In the genomic region with DNA sequence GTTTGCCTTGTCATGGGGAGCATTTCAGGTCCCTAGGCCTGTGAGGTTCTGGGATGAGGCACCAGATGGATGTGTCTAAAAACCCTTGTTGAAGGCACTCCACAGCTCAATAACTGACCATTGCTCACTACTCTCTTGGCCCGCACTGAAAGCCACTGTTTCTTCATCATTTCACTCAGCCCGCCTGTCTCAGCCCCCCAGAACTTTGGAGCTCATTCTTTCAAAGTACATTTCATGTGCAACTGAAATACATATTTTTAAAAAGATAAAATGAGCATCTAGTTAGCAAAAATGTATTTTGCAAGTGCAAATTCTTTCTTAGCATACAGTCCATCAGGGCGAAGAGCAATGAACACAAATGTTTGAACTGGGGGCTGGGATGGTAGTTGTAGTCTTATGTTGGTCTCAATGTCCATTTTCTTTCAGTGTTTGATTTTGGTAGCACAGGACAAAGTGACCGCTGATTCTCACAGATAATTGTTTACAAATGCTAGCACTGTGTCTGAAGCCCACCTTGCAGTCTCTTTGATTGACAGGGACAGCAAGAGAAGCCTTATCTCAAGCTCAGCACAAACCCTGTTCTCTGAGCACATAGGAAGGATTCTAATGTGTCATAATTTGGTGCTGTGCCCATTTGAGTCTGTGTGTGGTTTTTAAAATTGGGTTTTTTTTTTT, we compare ENCODE assay signal across 15 cellular contexts. TPM values are rescaled to one million over a fixed set of nuclear protein-coding genes. Genes with fewer than 3 reads are reported as not detected.
DNase-seq lines count a peak whose midpoint lies in the region; ATAC-seq, FAIRE-seq and TF ChIP-seq lines count a peak whose summit lies in the region.
"Had no signal": no experiment of that assay in that cellular context is flagged by ENCODE, and none has a peak within 500 bp of the region (broad histone marks: within the 10 kb centered on the region; RNA-seq: fewer than 3 reads in every experiment).

No MANE protein-coding gene starts in this region.

- no peak for TF ChIP-seq RAD21 in HepG2 (CRISPR knock-in tag; IDR thresholded peaks at IDR 0.05)

- H3K27ac ChIP-seq in HepG2 (ENCODE audit: extremely low read length, insufficient read depth, low read length), result peak overlapping the region; percentile 99
- no peak overlapping the region for H3K27ac ChIP-seq in GM23338 (ENCODE audit: low read depth)
- H3K27ac ChIP-seq: vagina had no signal

- 3% methylated on average over 4 of the region's 4 CpGs for WGBS in HepG2 (ENCODE audit: low lambda C conversion rate)

- ATAC-seq in HepG2 (peak; percentile 80), GM23338 (no peak)
- ATAC-seq: sciatic nerve had no signal

- no peak overlapping the region for H3K4me3 ChIP-seq in AG10803 (ENCODE audit: low read length)
- H3K4me3 ChIP-seq in HepG2 (replicated peaks in 1 of 3; ENCODE audit: insufficient read depth in 1 of 3, low read depth in 2 of 3, low read length in 3 of 3), result peak overlapping the region in 2 of 3 experiments; percentile 21 to 49; a peak in 3 of 6 replicates
- H3K4me3 ChIP-seq in GM23338, result no peak overlapping the region
- H3K4me3 ChIP-seq: vagina had no signal

- BruUV-seq in HepG2 (replicated peaks; lab: Mats Ljungman, UMichigan), result TSS peak; percentile 62

- CTCF ChIA-PET in HepG2 (lab: Yijun Ruan, JAX; ENCODE audit: low intra/inter-chr PET ratio, low total read pairs), result no interaction called here

- no peaks in the 10 kb centered on the region for H3K79me2 ChIP-seq in HepG2 (ENCODE audit: insufficient read depth, low read length)
- H3K79me2 ChIP-seq in GM23338 (replicated peaks; ENCODE audit: insufficient read depth), result no peaks in the 10 kb centered on the region

- H3K9me3 ChIP-seq in HepG2 (ENCODE audit: low read length), result no peaks in the 10 kb centered on the region
- H3K9me3 ChIP-seq: BE2C, vagina had no signal

- intact Hi-C loops in activated T-helper 1 cell treated with anti-CD3 and anti-CD28 coated beads, Interleukin-12 subunit alpha, Interleukin-12 subunit beta, Interleukin-2, Interleukin-4 antibody, amounts not matched to agents 30 ng/mL and 10 ng/mL and 1 ng/mL, durations not matched to agents 14 hours and 24 hours and 36 hours (cut with micrococcal nuclease), result loop anchor here (1.0 kb wide), 1 partner anchor 16 kb away; no protein-coding TSS in a partner anchor
- intact Hi-C loops in HepG2 (cut with micrococcal nuclease; ENCODE audit: unreplicated experiment), result loop anchor here (1.0 to 2.0 kb wide), 2 partner anchors 16 to 22 kb away; a partner anchor contains a TSS

- no peak overlapping the region for H2AFZ ChIP-seq in HepG2 (ENCODE audit: low read length)
- no peak overlapping the region for H2AFZ ChIP-seq in GM23338

- H3K36me3 ChIP-seq in HepG2 (replicated peaks in 1 of 2; ENCODE audit: control insufficient read depth in 1 of 2, insufficient read depth in 2 of 2, low read length in 2 of 2), result no peaks in the 10 kb centered on the region
- H3K36me3 ChIP-seq in GM23338 (ENCODE audit: insufficient read depth), result no peaks in the 10 kb centered on the region
- H3K36me3 ChIP-seq: BE2C, vagina had no signal

- TF ChIP-seq CTCF in AG10803 (conservative IDR thresholded peaks at IDR 0.05; ENCODE audit: low read length) (no peak), HepG2 (CRISPR knock-in tag; IDR thresholded peaks at IDR 0.05) (no peak), GM23338 (conservative IDR thresholded peaks at IDR 0.05; ENCODE audit: low read depth in 2 of 2) (no peak)

- peak overlapping the region; percentile 79 for H3K9ac ChIP-seq in HepG2 (ENCODE audit: insufficient read depth, low read depth, low read length)

- peak overlapping the region; percentile 88 for H3K27ac Mint-ChIP-seq in activated T-helper 1 cell treated with anti-CD3 and anti-CD28 coated beads, Interleukin-12 subunit alpha, Interleukin-12 subunit beta, Interleukin-2, Interleukin-4 antibody, amounts not matched to agents 30 ng/mL and 10 ng/mL and 1 ng/mL, durations not matched to agents 14 hours and 24 hours and 36 hours
- H3K27ac Mint-ChIP-seq in GM23338, result no peak overlapping the region
- H3K27ac Mint-ChIP-seq: brain, H9 had no signal

- no peaks in the 10 kb centered on the region for H3K9me3 Mint-ChIP-seq in activated T-helper 1 cell treated with anti-CD3 and anti-CD28 coated beads, Interleukin-12 subunit alpha, Interleukin-12 subunit beta, Interleukin-2, Interleukin-4 antibody, amounts not matched to agents 30 ng/mL and 10 ng/mL and 1 ng/mL, durations not matched to agents 14 hours and 24 hours and 36 hours
- H3K9me3 Mint-ChIP-seq in GM23338, result no peaks in the 10 kb centered on the region
- H3K9me3 Mint-ChIP-seq: brain, H9 had no signal

- H4K20me1 ChIP-seq in HepG2 (ENCODE audit: insufficient read depth, low read length), result no peaks in the 10 kb centered on the region
- no peaks in the 10 kb centered on the region; the same call in 1 of the 2 replicates for H4K20me1 ChIP-seq in GM23338 (replicated peaks; ENCODE audit: insufficient read depth)

- peaks cover 100% of the 10 kb centered on the region for H3K4me1 ChIP-seq in HepG2 (ENCODE audit: insufficient read depth, low read length)
- H3K4me1 ChIP-seq in GM23338 (ENCODE audit: insufficient read depth), result no peaks in the 10 kb centered on the region
- H3K4me1 ChIP-seq: BE2C had no signal

- peaks cover 90% of the 10 kb centered on the region for H3K4me1 Mint-ChIP-seq in activated T-helper 1 cell treated with anti-CD3 and anti-CD28 coated beads, Interleukin-12 subunit alpha, Interleukin-12 subunit beta, Interleukin-2, Interleukin-4 antibody, amounts not matched to agents 30 ng/mL and 10 ng/mL and 1 ng/mL, durations not matched to agents 14 hours and 24 hours and 36 hours (ENCODE audit: low read depth)
- H3K4me1 Mint-ChIP-seq in GM23338, result peaks cover 6% of the 10 kb centered on the region

- peaks cover 17% of the 10 kb centered on the region for H3K36me3 Mint-ChIP-seq in activated T-helper 1 cell treated with anti-CD3 and anti-CD28 coated beads, Interleukin-12 subunit alpha, Interleukin-12 subunit beta, Interleukin-2, Interleukin-4 antibody, amounts not matched to agents 30 ng/mL and 10 ng/mL and 1 ng/mL, durations not matched to agents 14 hours and 24 hours and 36 hours (ENCODE audit: low read depth)
- H3K36me3 Mint-ChIP-seq in GM23338 (ENCODE audit: low read depth), result peaks cover 3% of the 10 kb centered on the region; the same call in 2 of the 3 replicates
- H3K36me3 Mint-ChIP-seq: brain had no signal

- POLR2A ChIA-PET in HepG2 (lab: Yijun Ruan, JAX), result interaction anchor here (0.9 to 5.7 kb wide), 11 partner anchors 8 to 252 kb away, joined by 3 to 176 read pairs (median 7); a partner anchor contains a TSS

- no peaks in the 10 kb centered on the region for H3K9me2 ChIP-seq in GM23338 (ENCODE audit: insufficient read depth)

- H3K4me2 ChIP-seq in HepG2 (ENCODE audit: low read depth, low read length), result peak overlapping the region; percentile 79
- H3K4me2 ChIP-seq in GM23338, result no peak overlapping the region

- TF ChIP-seq EP300 in HepG2 (IDR thresholded peaks at IDR 0.05; ENCODE audit: low read depth in 2 of 2, low read length in 2 of 2), result peak; percentile 62 to 90; a peak in 3 of 4 replicates
- TF ChIP-seq EP300 in HepG2 (CRISPR knock-in tag; IDR thresholded peaks at IDR 0.05; ENCODE audit: borderline replicate concordance), result peak; percentile 65; the same call in 1 of the 2 replicates

- H3K4me3 Mint-ChIP-seq in activated T-helper 1 cell treated with anti-CD3 and anti-CD28 coated beads, Interleukin-12 subunit alpha, Interleukin-12 subunit beta, Interleukin-2, Interleukin-4 antibody, amounts not matched to agents 30 ng/mL and 10 ng/mL and 1 ng/mL, durations not matched to agents 14 hours and 24 hours and 36 hours, result peak overlapping the region; percentile 58
- H3K4me3 Mint-ChIP-seq in GM23338, result no peak overlapping the region
- H3K4me3 Mint-ChIP-seq: brain, H9 had no signal

- TF ChIP-seq POLR2A in GM12891 (IDR thresholded peaks at IDR 0.05; ENCODE audit: low read depth, low read length) (no peak), HepG2 (IDR thresholded peaks at IDR 0.05; ENCODE audit: insufficient read depth in 1 of 2, low read depth in 2 of 2, low read length in 2 of 2) (no peak; a peak in 1 of 4 replicates)

- no peaks in the 10 kb centered on the region for H3K27me3 Mint-ChIP-seq in activated T-helper 1 cell treated with anti-CD3 and anti-CD28 coated beads, Interleukin-12 subunit alpha, Interleukin-12 subunit beta, Interleukin-2, Interleukin-4 antibody, amounts not matched to agents 30 ng/mL and 10 ng/mL and 1 ng/mL, durations not matched to agents 14 hours and 24 hours and 36 hours (ENCODE audit: insufficient read depth)
- peaks cover 2% of the 10 kb centered on the region for H3K27me3 Mint-ChIP-seq in GM23338 (ENCODE audit: insufficient read depth, low read depth, poor library complexity)
- H3K27me3 Mint-ChIP-seq: brain had no signal

- in situ Hi-C loops in HepG2 (cut with HindIII; ENCODE audit: extremely low pct_ligation_motif_present, low pct_unique_long_range_greater_than_20kb), result no loop called here

- FAIRE-seq in GM12891 (lab: Jason Lieb, UNC), result peak; percentile 63
- FAIRE-seq in HepG2 (lab: Jason Lieb, UNC), result peak; percentile 91

- H3K27me3 ChIP-seq in HepG2 (ENCODE audit: control insufficient read depth in 1 of 2, insufficient read depth in 2 of 2, low read length in 2 of 2) (no peaks in the 10 kb centered on the region; a peak in 1 of 5 replicates), GM23338 (ENCODE audit: insufficient read depth) (no peaks in the 10 kb centered on the region)
- H3K27me3 ChIP-seq: BE2C, vagina had no signal

- peak; percentile 34 for DNase-seq in AG10803 (ENCODE audit: low read depth)
- DNase-seq in GM12891 (ENCODE audit: insufficient read length, low spot score), result no peak
- no peak for DNase-seq in activated T-helper 1 cell treated with anti-CD3 and anti-CD28 coated beads, Interleukin-12 subunit alpha, Interleukin-12 subunit beta, Interleukin-2, Interleukin-4 antibody, amounts not matched to agents 30 ng/mL and 10 ng/mL and 1 ng/mL, durations not matched to agents 14 hours and 24 hours and 36 hours (ENCODE audit: low spot score)
- DNase-seq in HepG2 (ENCODE audit: low spot score), result peak; percentile 96
- DNase-seq in HPDE6-E6E7 (ENCODE audit: extremely low spot score), result no peak
- DNase-seq in kidney glomerular epithelial cell (lab: John Stamatoyannopoulos, UW), result no peak
- no peak for DNase-seq in NCI-H748 treated with DMSO at 0.1 percent for 48 hours (lab: John Stamatoyannopoulos, UW)
- no peak for DNase-seq in GM23338 (ENCODE audit: low spot score)
- DNase-seq: BE2C, H9, NCI-H1417 treated with DMSO at 0.1 percent for 48 hours, NCI-H526 treated with DMSO at 0.1 percent for 48 hours had no signal

- no peaks in the 10 kb centered on the region for H3F3A ChIP-seq in GM23338 (replicated peaks; ENCODE audit: low read depth)

RNA-seq across cellular contexts. Expression of a gene that starts 19.6 kb away (rescaled TPM):
- polyA plus RNA-seq in GM12891 (2012; ENCODE audit: low read depth, missing spikeins), result 10.5 TPM
- 54.1 and 58.0 TPM in 2 replicates for total RNA-seq in activated T-helper 1 cell treated with anti-CD3 and anti-CD28 coated beads, Interleukin-12 subunit alpha, Interleukin-12 subunit beta, Interleukin-2, Interleukin-4 antibody, amounts not matched to agents 30 ng/mL and 10 ng/mL and 1 ng/mL, durations not matched to agents 14 hours and 24 hours and 36 hours
- total RNA-seq in HepG2 (2016; rRNA removed; fragmentation: Illumina TruSeq; extraction: Trizol), result 6.3 and 9.8 TPM in 2 replicates
- 3.3 and 3.8 TPM in 2 replicates for total RNA-seq in HepG2 (2016; cell fraction: cytosol; rRNA removed; fragmentation: Illumina TruSeq; extraction: Trizol; ENCODE audit: low read depth)
- total RNA-seq in HepG2 (2016; cell fraction: insoluble cytoplasmic fraction; rRNA removed; fragmentation: Illumina TruSeq; extraction: Trizol), result 4.7 and 8.7 TPM in 2 replicates
- 6.7 and 7.4 TPM in 2 replicates for total RNA-seq in HepG2 (2016; cell fraction: membrane; rRNA removed; fragmentation: Illumina TruSeq; extraction: Trizol)
- 10.1 and 13.3 TPM in 2 replicates for total RNA-seq in HepG2 (2016; cell fraction: nucleus; rRNA removed; fragmentation: Illumina TruSeq; extraction: Trizol)
- polyA plus RNA-seq in HepG2 (2011; rRNA removed) (12.6 and 16.2 TPM in 2 replicates), GM23338 (2016; fragmentation: Nextera tagmentation; extraction: Ambion mirVana) (10.1 and 11.0 TPM in 2 replicates)
- 6.7 and 8.8 TPM in 2 replicates for polyA plus RNA-seq in HepG2 (2011; cell fraction: cytosol; rRNA removed)
- 54.5 and 63.4 TPM in 2 replicates for polyA plus RNA-seq in HepG2 (2011; cell fraction: nucleus; rRNA removed)
- 7.1 and 8.2 TPM in 2 replicates for polyA plus RNA-seq in HepG2 (2012)
- 4.2 and 5.6 TPM in 2 replicates for polyA plus RNA-seq in HepG2 (2016; cell fraction: cytosol; fragmentation: Illumina TruSeq; extraction: Trizol; ENCODE audit: low read depth)
- 3.7 and 6.3 TPM in 2 replicates for polyA plus RNA-seq in HepG2 (2016; cell fraction: insoluble cytoplasmic fraction; fragmentation: Illumina TruSeq; extraction: Trizol; ENCODE audit: low read depth)
- polyA plus RNA-seq in HepG2 (2016; cell fraction: membrane; fragmentation: Illumina TruSeq; extraction: Trizol; ENCODE audit: low read depth), result 4.9 TPM in 2 replicates
- polyA plus RNA-seq in HepG2 (2016; cell fraction: nucleus; fragmentation: Illumina TruSeq; extraction: Trizol; ENCODE audit: insufficient read depth, low read depth), result 20.5 and 21.1 TPM in 2 replicates
- polyA minus RNA-seq in HepG2 (2011; rRNA and poly(A)+ RNA removed; ENCODE audit: low replicate concordance), result 15.2 and 19.7 TPM in 2 replicates
- polyA minus RNA-seq in HepG2 (2011; cell fraction: cytosol; rRNA and poly(A)+ RNA removed), result 2.2 and 4.5 TPM in 2 replicates
- polyA minus RNA-seq in HepG2 (2011; cell fraction: nucleus; rRNA and poly(A)+ RNA removed), result 25.0 and 25.6 TPM in 2 replicates
- 5.6 and 8.5 TPM in 2 replicates for total RNA-seq in GM23338 (2014; rRNA removed; shearing (Covaris generic))

RNA-seq across cellular contexts. Expression of a gene that starts 21.3 kb away (rescaled TPM):
- polyA plus RNA-seq in GM12891 (2012; ENCODE audit: low read depth, missing spikeins), result 0.83 TPM
- 21.5 and 21.9 TPM in 2 replicates for total RNA-seq in activated T-helper 1 cell treated with anti-CD3 and anti-CD28 coated beads, Interleukin-12 subunit alpha, Interleukin-12 subunit beta, Interleukin-2, Interleukin-4 antibody, amounts not matched to agents 30 ng/mL and 10 ng/mL and 1 ng/mL, durations not matched to agents 14 hours and 24 hours and 36 hours
- 1.2 and 1.6 TPM in 2 replicates for total RNA-seq in HepG2 (2016; rRNA removed; fragmentation: Illumina TruSeq; extraction: Trizol)
- 1.2 and 1.5 TPM in 2 replicates for total RNA-seq in HepG2 (2016; cell fraction: cytosol; rRNA removed; fragmentation: Illumina TruSeq; extraction: Trizol; ENCODE audit: low read depth)
- 0.88 and 1.5 TPM in 2 replicates for total RNA-seq in HepG2 (2016; cell fraction: insoluble cytoplasmic fraction; rRNA removed; fragmentation: Illumina TruSeq; extraction: Trizol)
- 2.2 and 3.1 TPM in 2 replicates for total RNA-seq in HepG2 (2016; cell fraction: membrane; rRNA removed; fragmentation: Illumina TruSeq; extraction: Trizol)
- total RNA-seq in HepG2 (2016; cell fraction: nucleus; rRNA removed; fragmentation: Illumina TruSeq; extraction: Trizol), result 0.97 and 1.1 TPM in 2 replicates
- polyA plus RNA-seq in HepG2 (2011; rRNA removed) (4.6 and 4.8 TPM in 2 replicates), GM23338 (2016; fragmentation: Nextera tagmentation; extraction: Ambion mirVana) (2.4 TPM in 2 replicates)
- polyA plus RNA-seq in HepG2 (2011; cell fraction: cytosol; rRNA removed), result 3.8 and 4.2 TPM in 2 replicates
- polyA plus RNA-seq in HepG2 (2011; cell fraction: nucleus; rRNA removed), result 8.1 and 8.7 TPM in 2 replicates
- polyA plus RNA-seq in HepG2 (2012), result 1.7 and 1.8 TPM in 2 replicates
- polyA plus RNA-seq in HepG2 (2016; cell fraction: cytosol; fragmentation: Illumina TruSeq; extraction: Trizol; ENCODE audit: low read depth), result 1.5 and 1.8 TPM in 2 replicates
- polyA plus RNA-seq in HepG2 (2016; cell fraction: insoluble cytoplasmic fraction; fragmentation: Illumina TruSeq; extraction: Trizol; ENCODE audit: low read depth), result 0.85 and 1.2 TPM in 2 replicates
- 2.3 and 2.4 TPM in 2 replicates for polyA plus RNA-seq in HepG2 (2016; cell fraction: membrane; fragmentation: Illumina TruSeq; extraction: Trizol; ENCODE audit: low read depth)
- polyA plus RNA-seq in HepG2 (2016; cell fraction: nucleus; fragmentation: Illumina TruSeq; extraction: Trizol; ENCODE audit: insufficient read depth, low read depth), result 1.6 and 2.3 TPM in 2 replicates
- 6.2 and 6.4 TPM in 2 replicates for polyA minus RNA-seq in HepG2 (2011; rRNA and poly(A)+ RNA removed; ENCODE audit: low replicate concordance)
- 1.5 and 2.3 TPM in 2 replicates for polyA minus RNA-seq in HepG2 (2011; cell fraction: cytosol; rRNA and poly(A)+ RNA removed)
- 1.8 and 3.5 TPM in 2 replicates for polyA minus RNA-seq in HepG2 (2011; cell fraction: nucleus; rRNA and poly(A)+ RNA removed)
- total RNA-seq in GM23338 (2014; rRNA removed; shearing (Covaris generic)), result 7.7 and 10.3 TPM in 2 replicates

RNA-seq across cellular contexts. Expression of a gene that starts 22.7 kb away (rescaled TPM):
- 0.37 TPM for polyA plus RNA-seq in GM12891 (2012; ENCODE audit: low read depth, missing spikeins)
- 334 and 341 TPM in 2 replicates for total RNA-seq in activated T-helper 1 cell treated with anti-CD3 and anti-CD28 coated beads, Interleukin-12 subunit alpha, Interleukin-12 subunit beta, Interleukin-2, Interleukin-4 antibody, amounts not matched to agents 30 ng/mL and 10 ng/mL and 1 ng/mL, durations not matched to agents 14 hours and 24 hours and 36 hours
- total RNA-seq in HepG2 (2016; rRNA removed; fragmentation: Illumina TruSeq; extraction: Trizol), result 0.73 and 0.91 TPM in 2 replicates
- total RNA-seq in HepG2 (2016; cell fraction: cytosol; rRNA removed; fragmentation: Illumina TruSeq; extraction: Trizol; ENCODE audit: low read depth), result 0.20 and 0.44 TPM in 2 replicates
- total RNA-seq in HepG2 (2016; cell fraction: insoluble cytoplasmic fraction; rRNA removed; fragmentation: Illumina TruSeq; extraction: Trizol), result 0.82 and 1.2 TPM in 2 replicates
- total RNA-seq in HepG2 (2016; cell fraction: membrane; rRNA removed; fragmentation: Illumina TruSeq; extraction: Trizol), result 1.2 and 1.4 TPM in 2 replicates
- total RNA-seq in HepG2 (2016; cell fraction: nucleus; rRNA removed; fragmentation: Illumina TruSeq; extraction: Trizol), result 0.81 and 0.85 TPM in 2 replicates
- 1.5 and 2.8 TPM in 2 replicates for polyA plus RNA-seq in HepG2 (2011; rRNA removed)
- polyA plus RNA-seq in HepG2 (2011; cell fraction: cytosol; rRNA removed), result 1.5 and 1.7 TPM in 2 replicates
- polyA plus RNA-seq in HepG2 (2011; cell fraction: nucleus; rRNA removed), result 4.4 and 7.4 TPM in 2 replicates
- polyA plus RNA-seq in HepG2 (2012), result 2.1 and 2.9 TPM in 2 replicates
- 0.21 and 0.27 TPM in 2 replicates for polyA plus RNA-seq in HepG2 (2016; cell fraction: cytosol; fragmentation: Illumina TruSeq; extraction: Trizol; ENCODE audit: low read depth)
- 1.9 and 2.2 TPM in 2 replicates for polyA plus RNA-seq in HepG2 (2016; cell fraction: insoluble cytoplasmic fraction; fragmentation: Illumina TruSeq; extraction: Trizol; ENCODE audit: low read depth)
- 0.84 and 1.0 TPM in 2 replicates for polyA plus RNA-seq in HepG2 (2016; cell fraction: membrane; fragmentation: Illumina TruSeq; extraction: Trizol; ENCODE audit: low read depth)
- polyA plus RNA-seq in HepG2 (2016; cell fraction: nucleus; fragmentation: Illumina TruSeq; extraction: Trizol; ENCODE audit: insufficient read depth, low read depth), result 1.9 and 3.2 TPM in 2 replicates
- polyA minus RNA-seq in HepG2 (2011; rRNA and poly(A)+ RNA removed; ENCODE audit: low replicate concordance), result 1.9 and 6.3 TPM in 2 replicates
- polyA minus RNA-seq in HepG2 (2011; cell fraction: cytosol; rRNA and poly(A)+ RNA removed), result 1.6 and 2.8 TPM in 2 replicates
- 2.6 and 4.6 TPM in 2 replicates for polyA minus RNA-seq in HepG2 (2011; cell fraction: nucleus; rRNA and poly(A)+ RNA removed)
- 2.7 and 3.6 TPM in 2 replicates for total RNA-seq in GM23338 (2014; rRNA removed; shearing (Covaris generic))
- polyA plus RNA-seq in GM23338 (2016; fragmentation: Nextera tagmentation; extraction: Ambion mirVana), result 2.1 and 2.2 TPM in 2 replicates

RNA-seq across cellular contexts. Expression of a gene that starts 28.1 kb away (rescaled TPM):
- polyA plus RNA-seq in GM12891 (2012; ENCODE audit: low read depth, missing spikeins), result 10.0 TPM
- total RNA-seq in activated T-helper 1 cell treated with anti-CD3 and anti-CD28 coated beads, Interleukin-12 subunit alpha, Interleukin-12 subunit beta, Interleukin-2, Interleukin-4 antibody, amounts not matched to agents 30 ng/mL and 10 ng/mL and 1 ng/mL, durations not matched to agents 14 hours and 24 hours and 36 hours, result 191 and 201 TPM in 2 replicates
- total RNA-seq in HepG2 (2016; rRNA removed; fragmentation: Illumina TruSeq; extraction: Trizol), result 41.2 and 48.5 TPM in 2 replicates
- total RNA-seq in HepG2 (2016; cell fraction: cytosol; rRNA removed; fragmentation: Illumina TruSeq; extraction: Trizol; ENCODE audit: low read depth), result 18.9 and 21.3 TPM in 2 replicates
- 40.5 and 43.9 TPM in 2 replicates for total RNA-seq in HepG2 (2016; cell fraction: insoluble cytoplasmic fraction; rRNA removed; fragmentation: Illumina TruSeq; extraction: Trizol)
- 51.7 and 60.5 TPM in 2 replicates for total RNA-seq in HepG2 (2016; cell fraction: membrane; rRNA removed; fragmentation: Illumina TruSeq; extraction: Trizol)
- total RNA-seq in HepG2 (2016; cell fraction: nucleus; rRNA removed; fragmentation: Illumina TruSeq; extraction: Trizol), result 21.2 and 24.7 TPM in 2 replicates
- 39.9 and 46.2 TPM in 2 replicates for polyA plus RNA-seq in HepG2 (2011; rRNA removed)
- polyA plus RNA-seq in HepG2 (2011; cell fraction: cytosol; rRNA removed), result 40.2 and 41.3 TPM in 2 replicates
- polyA plus RNA-seq in HepG2 (2011; cell fraction: nucleus; rRNA removed), result 23.0 and 28.1 TPM in 2 replicates
- polyA plus RNA-seq in HepG2 (2012), result 21.8 and 22.2 TPM in 2 replicates
- 23.5 and 31.3 TPM in 2 replicates for polyA plus RNA-seq in HepG2 (2016; cell fraction: cytosol; fragmentation: Illumina TruSeq; extraction: Trizol; ENCODE audit: low read depth)
- 53.8 and 56.3 TPM in 2 replicates for polyA plus RNA-seq in HepG2 (2016; cell fraction: insoluble cytoplasmic fraction; fragmentation: Illumina TruSeq; extraction: Trizol; ENCODE audit: low read depth)
- 50.2 and 54.3 TPM in 2 replicates for polyA plus RNA-seq in HepG2 (2016; cell fraction: membrane; fragmentation: Illumina TruSeq; extraction: Trizol; ENCODE audit: low read depth)
- 31.0 and 31.6 TPM in 2 replicates for polyA plus RNA-seq in HepG2 (2016; cell fraction: nucleus; fragmentation: Illumina TruSeq; extraction: Trizol; ENCODE audit: insufficient read depth, low read depth)
- polyA minus RNA-seq in HepG2 (2011; rRNA and poly(A)+ RNA removed; ENCODE audit: low replicate concordance), result 48.5 and 89.7 TPM in 2 replicates
- polyA minus RNA-seq in HepG2 (2011; cell fraction: cytosol; rRNA and poly(A)+ RNA removed), result 15.7 and 16.5 TPM in 2 replicates
- 13.4 and 16.9 TPM in 2 replicates for polyA minus RNA-seq in HepG2 (2011; cell fraction: nucleus; rRNA and poly(A)+ RNA removed)
- 44.9 and 51.1 TPM in 2 replicates for total RNA-seq in GM23338 (2014; rRNA removed; shearing (Covaris generic))
- polyA plus RNA-seq in GM23338 (2016; fragmentation: Nextera tagmentation; extraction: Ambion mirVana), result 16.5 and 17.2 TPM in 2 replicates

Comparison
In these comparisons a context has a peak if more than half of its experiments do, and no peak if none do; other contexts are left out.
1. DNase-seq: peak in AG10803 (single experiment) and HepG2 (single experiment); none in GM12891 (single experiment), activated T-helper 1 cell treated with anti-CD3 and anti-CD28 coated beads, Interleukin-12 subunit alpha, Interleukin-12 subunit beta, Interleukin-2, Interleukin-4 antibody, amounts not matched to agents 30 ng/mL and 10 ng/mL and 1 ng/mL, durations not matched to agents 14 hours and 24 hours and 36 hours (single experiment), HPDE6-E6E7 (single experiment), kidney glomerular epithelial cell (single experiment), NCI-H748 treated with DMSO at 0.1 percent for 48 hours (single experiment) and GM23338 (single experiment).
2. H3K4me3 ChIP-seq: peak in HepG2 (2 of 3); none in AG10803 (single experiment) and GM23338 (single experiment).
3. RNA of a gene that starts 22.7 kb away (total RNA-seq): 334 to 341 TPM in activated T-helper 1 cell treated with anti-CD3 and anti-CD28 coated beads, Interleukin-12 subunit alpha, Interleukin-12 subunit beta, Interleukin-2, Interleukin-4 antibody, amounts not matched to agents 30 ng/mL and 10 ng/mL and 1 ng/mL, durations not matched to agents 14 hours and 24 hours and 36 hours; 2.7 to 3.6 TPM in GM23338 and 0.20 to 1.4 TPM in HepG2; every median in the first group is over 10 times any median in the second.